Comparison of ENCODE assay signal across 8 cellular contexts in genomic region chr9:36400332-36401178, GRCh38. TPM values are rescaled to one million over a fixed set of nuclear protein-coding genes. Genes with fewer than 3 reads are reported as not detected.
DNase-seq lines count a peak whose midpoint lies in the region; ATAC-seq and TF ChIP-seq lines count a peak whose summit lies in the region.

No MANE protein-coding gene starts in this region.

- DNase-seq in NCI-H2171 treated with DMSO at 0.1 percent for 48 hours (lab: John Stamatoyannopoulos, UW) (peak; percentile 66), WERI-Rb-1 (peak; percentile 90), breast epithelium (ENCODE audit: low spot score in 2 of 2) (peak; percentile 86), immature natural killer cell (peak; percentile 87 to 92 (median 91)), smooth muscle cell of the brain vasculature (ENCODE audit: low read depth, low spot score) (peak; percentile 57)

- H3K9me3 ChIP-seq in WERI-Rb-1 (ENCODE audit: severe bottlenecking) (no peaks in the 10 kb centered on the region), breast epithelium (no peaks in the 10 kb centered on the region)

- no peaks in the 10 kb centered on the region for H3K9me3 Mint-ChIP-seq in immature natural killer cell

- H2AFZ ChIP-seq in ACC112 (ENCODE audit: low read length, unreplicated experiment): peak overlapping the region; percentile 60

- H3K79me2 ChIP-seq in ACC112 (ENCODE audit: control insufficient read depth, insufficient read depth, low read length, unreplicated experiment): peaks cover 42% of the 10 kb centered on the region

- TF ChIP-seq CTCF in WERI-Rb-1 (IDR thresholded peaks at IDR 0.05; ENCODE audit: low read depth, low read length): no peak
- peak in 1 of 3 donors; percentile 10 for TF ChIP-seq CTCF in breast epithelium (IDR thresholded peaks at IDR 0.05)

- intact Hi-C loops in breast epithelium (cut with DNase I; ENCODE audit: low total_unique reads): no loop called here

- H3K27ac ChIP-seq in ACC112 (ENCODE audit: low read depth, low read length): peak overlapping the region; percentile 65
- peak overlapping the region; percentile 98 for H3K27ac ChIP-seq in WERI-Rb-1
- peak overlapping the region; percentile 95 to 97 for H3K27ac ChIP-seq in breast epithelium

- peaks cover 37 to 52% of the 10 kb centered on the region in 2 donors for H3K4me1 Mint-ChIP-seq in immature natural killer cell

- H3K4me3 ChIP-seq in ACC112 (ENCODE audit: low read depth, low read length) (peak overlapping the region; percentile 94), WERI-Rb-1 (ENCODE audit: low read depth, low read length) (peak overlapping the region; percentile 93), breast epithelium (peak overlapping the region; percentile 72 to 82 (median 75))

- peak; percentile 68 for ATAC-seq in GM18868 (IDR thresholded peaks at IDR 0.05; ENCODE audit: unreplicated experiment)
- peak; percentile 55 for ATAC-seq in HG03097 (IDR thresholded peaks at IDR 0.05; ENCODE audit: low FRiP score, unreplicated experiment)

- no peaks in the 10 kb centered on the region for H3K36me3 Mint-ChIP-seq in immature natural killer cell

- no peak for TF ChIP-seq POLR2A in breast epithelium (IDR thresholded peaks at IDR 0.05)

- H3K4me1 ChIP-seq in ACC112 (ENCODE audit: control insufficient read depth, insufficient read depth, low read length, unreplicated experiment) (peaks cover 28% of the 10 kb centered on the region), breast epithelium (peaks cover 0 to 21% of the 10 kb centered on the region in 2 donors)

- peak overlapping the region; percentile 92 to 98 (median 95) for H3K4me3 Mint-ChIP-seq in immature natural killer cell

- peak overlapping the region; percentile 97 to 99 (median 98) for H3K27ac Mint-ChIP-seq in immature natural killer cell

- H3K27me3 ChIP-seq in ACC112 (ENCODE audit: insufficient read depth, low read length) (no peaks in the 10 kb centered on the region), WERI-Rb-1 (ENCODE audit: insufficient read depth, low read depth, severe bottlenecking) (no peaks in the 10 kb centered on the region), breast epithelium (no peaks in the 10 kb centered on the region)

- H3K36me3 ChIP-seq in ACC112 (ENCODE audit: insufficient read depth, low read length) (no peaks in the 10 kb centered on the region), WERI-Rb-1 (peaks cover 3% of the 10 kb centered on the region; the same call in 1 of the 2 replicates), breast epithelium (no peaks in the 10 kb centered on the region)

- H3K27me3 Mint-ChIP-seq in immature natural killer cell (ENCODE audit: low read depth in 3 of 3): peaks cover 14 to 20% (median 17%) of the 10 kb centered on the region in 3 donors

RNA-seq across cellular contexts. Expression of gene RNF38, which starts 0.5 kb away (rescaled TPM):
- 10 to 100 TPM; 30.8 to 45.8 (median 36.0) TPM for total RNA-seq in breast epithelium
- polyA plus RNA-seq in immature natural killer cell: 10 to 100 TPM in 2 of 3 donors, 1 to 10 TPM in 1; 8.3 to 24.1 (median 15.3) TPM

Comparison
In these comparisons a context has a peak if more than half of its experiments do, and no peak if none do; other contexts are left out.
1. Peak in every context shown above with its lines: DNase-seq, ATAC-seq, H3K4me3 ChIP-seq and H3K27ac ChIP-seq.